15 cellular contexts compared by ENCODE assay signal in genomic region chr12:57724003-57724935, GRCh38. TPM values are rescaled to one million over a fixed set of nuclear protein-coding genes. Genes with fewer than 3 reads are reported as not detected.
DNase-seq lines count a peak whose midpoint lies in the region; ATAC-seq and TF ChIP-seq lines count a peak whose summit lies in the region.
"Had no signal": no experiment of that assay in that cellular context is flagged by ENCODE, and none has a peak within 500 bp of the region (broad histone marks: within the 10 kb centered on the region; RNA-seq: fewer than 3 reads in every experiment).

No MANE protein-coding gene starts in this region.

- H3K9me3 ChIP-seq in osteoblast (ENCODE audit: low read depth, low read length): no peaks in the 10 kb centered on the region
- H3K9me3 ChIP-seq: prostate gland had no signal

- H3K27me3 ChIP-seq in GM23338 (ENCODE audit: insufficient read depth) (peaks cover 63% of the 10 kb centered on the region), osteoblast (ENCODE audit: insufficient read depth, low read length) (peaks cover 5% of the 10 kb centered on the region), foreskin keratinocyte (no peaks in the 10 kb centered on the region)

- peak; percentile 14 to 15 for DNase-seq in activated T-cell treated with anti-CD3 and anti-CD28 coated beads, Interleukin-2, amount 50 U/mL, for 48 hours
- DNase-seq in activated T-cell treated with anti-CD3 and anti-CD28 coated beads, Interleukin-2, amount 50 U/mL, for 4 hours: no peak
- DNase-seq in GM23338 (ENCODE audit: low spot score) (no peak), osteoblast (ENCODE audit: insufficient read length, low spot score, missing footprints) (peak; percentile 73), foreskin keratinocyte (no peak), Calu3 (no peak)
- DNase-seq in central memory CD8-positive, alpha-beta T cell (ENCODE audit: low spot score in 2 of 2): no peak
- DNase-seq: activated CD4-positive, alpha-beta T cell treated with anti-CD3 and anti-CD28 coated beads, Interleukin-2, amount 50 U/mL, for 1 hour; DMS153; kidney; NCI-H82; stimulated activated CD4-positive, alpha-beta T cell treated with anti-CD3 and anti-CD28 coated beads, Interleukin-12 subunit alpha, Interleukin-12 subunit beta, amount 100 ng/mL, for 4 hours had no signal

- H3K36me3 Mint-ChIP-seq in activated T-cell treated with anti-CD3 and anti-CD28 coated beads, Interleukin-2, amount 50 U/mL, for 4 hours (ENCODE audit: insufficient read depth): peaks cover 23% of the 10 kb centered on the region
- H3K36me3 Mint-ChIP-seq in GM23338 (ENCODE audit: low read depth): peaks cover 5% of the 10 kb centered on the region; the same call in 2 of the 3 replicates
- peaks cover 43% of the 10 kb centered on the region for H3K36me3 Mint-ChIP-seq in central memory CD8-positive, alpha-beta T cell (ENCODE audit: insufficient read depth)
- peaks cover 43% of the 10 kb centered on the region for H3K36me3 Mint-ChIP-seq in Calu3 (ENCODE audit: insufficient read depth, unreplicated experiment)

- H3K27me3 Mint-ChIP-seq in activated T-cell treated with anti-CD3 and anti-CD28 coated beads, Interleukin-2, amount 50 U/mL, for 4 hours (ENCODE audit: low read depth): no peaks in the 10 kb centered on the region
- H3K27me3 Mint-ChIP-seq in GM23338 (ENCODE audit: insufficient read depth, low read depth, poor library complexity): peaks cover 61% of the 10 kb centered on the region
- H3K27me3 Mint-ChIP-seq in central memory CD8-positive, alpha-beta T cell: no peaks in the 10 kb centered on the region
- H3K27me3 Mint-ChIP-seq in Calu3 (ENCODE audit: unreplicated experiment): peaks cover 46% of the 10 kb centered on the region

- peaks cover 3% of the 10 kb centered on the region; the same call in 1 of the 2 replicates for H3K36me3 ChIP-seq in GM23338 (ENCODE audit: insufficient read depth)
- H3K36me3 ChIP-seq in osteoblast (ENCODE audit: insufficient read depth, low read length): peaks cover 6% of the 10 kb centered on the region

- H3K4me2 ChIP-seq in GM23338: no peak overlapping the region
- no peak overlapping the region for H3K4me2 ChIP-seq in osteoblast (ENCODE audit: insufficient read depth, low read length)

- TF ChIP-seq CTCF in GM23338 (conservative IDR thresholded peaks at IDR 0.05; ENCODE audit: low read depth in 2 of 2) (no peak), osteoblast (IDR thresholded peaks at IDR 0.05; ENCODE audit: extremely low read depth, low read depth, low read length) (no peak), foreskin keratinocyte (conservative IDR thresholded peaks at IDR 0.05) (no peak), Calu3 (IDR thresholded peaks at IDR 0.05; ENCODE audit: unreplicated experiment) (no peak)

- H2AFZ ChIP-seq in GM23338 (no peak overlapping the region), osteoblast (ENCODE audit: low read length) (no peak overlapping the region)

- intact Hi-C loops in Calu3 (cut with micrococcal nuclease; ENCODE audit: unreplicated experiment): no loop called here

- H4K20me1 ChIP-seq in GM23338 (replicated peaks; ENCODE audit: insufficient read depth) (no peaks in the 10 kb centered on the region), osteoblast (ENCODE audit: insufficient read depth, low read length) (peaks cover 2% of the 10 kb centered on the region)

- H3K27ac ChIP-seq in GM23338 (ENCODE audit: low read depth): no peak overlapping the region
- H3K27ac ChIP-seq in osteoblast (ENCODE audit: low read depth, low read length): no peak overlapping the region
- H3K27ac ChIP-seq in foreskin keratinocyte: no peak overlapping the region
- H3K27ac ChIP-seq: epithelial cell of prostate, prostate gland had no signal

- no peaks in the 10 kb centered on the region for H3K4me1 ChIP-seq in GM23338 (ENCODE audit: insufficient read depth)
- peaks cover 4% of the 10 kb centered on the region for H3K4me1 ChIP-seq in osteoblast (ENCODE audit: insufficient read depth, low read length)
- H3K4me1 ChIP-seq in foreskin keratinocyte: no peaks in the 10 kb centered on the region
- H3K4me1 ChIP-seq: prostate gland had no signal

- H3K4me3 ChIP-seq in GM23338 (no peak overlapping the region), osteoblast (ENCODE audit: insufficient read depth, low read length) (no peak overlapping the region)
- H3K4me3 ChIP-seq: prostate gland had no signal

- no peaks in the 10 kb centered on the region for H3K9me3 Mint-ChIP-seq in activated T-cell treated with anti-CD3 and anti-CD28 coated beads, Interleukin-2, amount 50 U/mL, for 4 hours
- H3K9me3 Mint-ChIP-seq in GM23338: no peaks in the 10 kb centered on the region
- H3K9me3 Mint-ChIP-seq in central memory CD8-positive, alpha-beta T cell: no peaks in the 10 kb centered on the region
- no peaks in the 10 kb centered on the region for H3K9me3 Mint-ChIP-seq in Calu3 (ENCODE audit: low read depth, unreplicated experiment)

- BruUV-seq in Calu3 (replicated peaks; lab: Mats Ljungman, UMichigan): no TSS peak

- H3F3A ChIP-seq in GM23338 (replicated peaks; ENCODE audit: low read depth): no peaks in the 10 kb centered on the region

- H3K4me1 Mint-ChIP-seq in activated T-cell treated with anti-CD3 and anti-CD28 coated beads, Interleukin-2, amount 50 U/mL, for 4 hours (ENCODE audit: low read depth): peaks cover 9% of the 10 kb centered on the region
- H3K4me1 Mint-ChIP-seq in GM23338 (peaks cover 15% of the 10 kb centered on the region), Calu3 (ENCODE audit: low read depth, unreplicated experiment) (peaks cover 11% of the 10 kb centered on the region)
- H3K4me1 Mint-ChIP-seq in central memory CD8-positive, alpha-beta T cell: peaks cover 39% of the 10 kb centered on the region

- CTCF ChIA-PET in Calu3 (lab: Charles Lee): no interaction called here

- no peaks in the 10 kb centered on the region for H3K9me2 ChIP-seq in GM23338 (ENCODE audit: insufficient read depth)

- ATAC-seq in activated T-cell treated with anti-CD3 and anti-CD28 coated beads, Interleukin-2, amount 50 U/mL, for 4 hours: no peak
- ATAC-seq in GM23338 (no peak), foreskin keratinocyte (no peak), GM19023 (IDR thresholded peaks at IDR 0.05; ENCODE audit: unreplicated experiment) (no peak)
- ATAC-seq in central memory CD8-positive, alpha-beta T cell (replicated peaks; ENCODE audit: extremely low read depth, poor library complexity, severe bottlenecking): no peak

- H3K79me2 ChIP-seq in GM23338 (replicated peaks; ENCODE audit: insufficient read depth) (no peaks in the 10 kb centered on the region), osteoblast (ENCODE audit: insufficient read depth, low read length) (no peaks in the 10 kb centered on the region)

- no peak overlapping the region for H3K4me3 Mint-ChIP-seq in activated T-cell treated with anti-CD3 and anti-CD28 coated beads, Interleukin-2, amount 50 U/mL, for 4 hours
- peak overlapping the region; percentile 2; the same call in 1 of the 3 replicates for H3K4me3 Mint-ChIP-seq in GM23338
- no peak overlapping the region for H3K4me3 Mint-ChIP-seq in central memory CD8-positive, alpha-beta T cell
- H3K4me3 Mint-ChIP-seq in Calu3 (ENCODE audit: low read depth, unreplicated experiment): no peak overlapping the region

- H3K27ac Mint-ChIP-seq in GM23338: no peak overlapping the region
- H3K27ac Mint-ChIP-seq in central memory CD8-positive, alpha-beta T cell (ENCODE audit: low read depth): peak overlapping the region; percentile 87
- H3K27ac Mint-ChIP-seq in Calu3 (ENCODE audit: unreplicated experiment): no peak overlapping the region

RNA-seq across cellular contexts. Expression of gene AGAP2, which starts 14.3 kb away (rescaled TPM):
- total RNA-seq in activated T-cell treated with anti-CD3 and anti-CD28 coated beads, Interleukin-2, amount 50 U/mL, for 4 hours: 10 to 100 TPM; 24.4 to 28.1 (median 25.8) TPM
- 1.1 and 1.3 TPM in 2 replicates for total RNA-seq in GM23338 (2014; rRNA removed; shearing (Covaris generic))
- polyA plus RNA-seq in GM23338 (2016; fragmentation: Nextera tagmentation; extraction: Ambion mirVana) (0.36 and 0.38 TPM in 2 replicates), foreskin keratinocyte (0.49 and 0.65 TPM in 2 replicates)
- total RNA-seq in osteoblast (0.29 and 0.72 TPM in 2 replicates), foreskin keratinocyte (0.35 and 0.82 TPM in 2 replicates), Calu3 (2022) (0.57 and 0.59 TPM in 2 replicates)

RNA-seq across cellular contexts. Expression of gene TSPAN31, which starts 20.6 kb away (rescaled TPM):
- 10 to 100 TPM; 11.5 to 14.9 (median 14.0) TPM for total RNA-seq in activated T-cell treated with anti-CD3 and anti-CD28 coated beads, Interleukin-2, amount 50 U/mL, for 4 hours
- 15.6 and 32.9 TPM in 2 replicates for total RNA-seq in GM23338 (2014; rRNA removed; shearing (Covaris generic))
- polyA plus RNA-seq in GM23338 (2016; fragmentation: Nextera tagmentation; extraction: Ambion mirVana) (12.9 and 15.5 TPM in 2 replicates), foreskin keratinocyte (26.1 and 28.0 TPM in 2 replicates)
- total RNA-seq in osteoblast (37.4 and 41.6 TPM in 2 replicates), foreskin keratinocyte (23.9 and 25.0 TPM in 2 replicates), Calu3 (2022) (40.2 and 46.7 TPM in 2 replicates)

RNA-seq across cellular contexts. Expression of gene CDK4, which starts 27.8 kb away (rescaled TPM):
- total RNA-seq in activated T-cell treated with anti-CD3 and anti-CD28 coated beads, Interleukin-2, amount 50 U/mL, for 4 hours: 100 to 1,000 TPM; 347 to 382 (median 378) TPM
- total RNA-seq in GM23338 (2014; rRNA removed; shearing (Covaris generic)): 198 and 214 TPM in 2 replicates
- polyA plus RNA-seq in GM23338 (2016; fragmentation: Nextera tagmentation; extraction: Ambion mirVana) (105 and 108 TPM in 2 replicates), foreskin keratinocyte (212 and 259 TPM in 2 replicates)
- total RNA-seq in osteoblast (275 and 293 TPM in 2 replicates), foreskin keratinocyte (118 and 125 TPM in 2 replicates), Calu3 (2022) (188 and 199 TPM in 2 replicates)

RNA-seq across cellular contexts. Expression of gene OS9, which starts 30.3 kb away (rescaled TPM):
- 100 to 1,000 TPM in 2 of 3 donors, 10 to 100 TPM in 1; 86.4 to 108 (median 101) TPM for total RNA-seq in activated T-cell treated with anti-CD3 and anti-CD28 coated beads, Interleukin-2, amount 50 U/mL, for 4 hours
- total RNA-seq in GM23338 (2014; rRNA removed; shearing (Covaris generic)): 66.1 and 79.7 TPM in 2 replicates
- polyA plus RNA-seq in GM23338 (2016; fragmentation: Nextera tagmentation; extraction: Ambion mirVana) (27.5 and 29.3 TPM in 2 replicates), foreskin keratinocyte (86.3 and 92.8 TPM in 2 replicates)
- total RNA-seq in osteoblast (152 and 211 TPM in 2 replicates), foreskin keratinocyte (93.8 and 96.0 TPM in 2 replicates), Calu3 (2022) (221 and 258 TPM in 2 replicates)

RNA-seq across cellular contexts. Expression of gene MARCHF9, which starts 30.6 kb away (rescaled TPM):
- total RNA-seq in activated T-cell treated with anti-CD3 and anti-CD28 coated beads, Interleukin-2, amount 50 U/mL, for 4 hours: 10 to 100 TPM; 15.7 to 17.6 (median 17.3) TPM
- total RNA-seq in GM23338 (2014; rRNA removed; shearing (Covaris generic)): 2.9 and 3.5 TPM in 2 replicates
- 3.1 and 3.3 TPM in 2 replicates for polyA plus RNA-seq in GM23338 (2016; fragmentation: Nextera tagmentation; extraction: Ambion mirVana)
- total RNA-seq in osteoblast: 0.59 and 0.72 TPM in 2 replicates
- 14.4 and 14.7 TPM in 2 replicates for total RNA-seq in foreskin keratinocyte
- polyA plus RNA-seq in foreskin keratinocyte: 25.2 and 26.6 TPM in 2 replicates
- 39.0 and 42.4 TPM in 2 replicates for total RNA-seq in Calu3 (2022)

Comparison
In these comparisons a context has a peak if more than half of its experiments do, and no peak if none do; other contexts are left out.
1. DNase-seq: peak in activated T-cell treated with anti-CD3 and anti-CD28 coated beads, Interleukin-2, amount 50 U/mL, for 48 hours (2 of 2) and osteoblast (single experiment); none in activated T-cell treated with anti-CD3 and anti-CD28 coated beads, Interleukin-2, amount 50 U/mL, for 4 hours (single experiment), GM23338 (single experiment), central memory CD8-positive, alpha-beta T cell (0 of 2), foreskin keratinocyte (0 of 2) and Calu3 (single experiment).
2. RNA of gene AGAP2, which starts 14.3 kb away (total RNA-seq): 24.4 to 28.1 TPM in activated T-cell treated with anti-CD3 and anti-CD28 coated beads, Interleukin-2, amount 50 U/mL, for 4 hours; 1.1 to 1.3 TPM in GM23338, 0.29 to 0.72 TPM in osteoblast, 0.57 to 0.59 TPM in Calu3 and 0.35 to 0.82 TPM in foreskin keratinocyte; every median in the first group is over 10 times any median in the second.